8 cellular contexts compared by ENCODE assay signal in the genomic region with DNA sequence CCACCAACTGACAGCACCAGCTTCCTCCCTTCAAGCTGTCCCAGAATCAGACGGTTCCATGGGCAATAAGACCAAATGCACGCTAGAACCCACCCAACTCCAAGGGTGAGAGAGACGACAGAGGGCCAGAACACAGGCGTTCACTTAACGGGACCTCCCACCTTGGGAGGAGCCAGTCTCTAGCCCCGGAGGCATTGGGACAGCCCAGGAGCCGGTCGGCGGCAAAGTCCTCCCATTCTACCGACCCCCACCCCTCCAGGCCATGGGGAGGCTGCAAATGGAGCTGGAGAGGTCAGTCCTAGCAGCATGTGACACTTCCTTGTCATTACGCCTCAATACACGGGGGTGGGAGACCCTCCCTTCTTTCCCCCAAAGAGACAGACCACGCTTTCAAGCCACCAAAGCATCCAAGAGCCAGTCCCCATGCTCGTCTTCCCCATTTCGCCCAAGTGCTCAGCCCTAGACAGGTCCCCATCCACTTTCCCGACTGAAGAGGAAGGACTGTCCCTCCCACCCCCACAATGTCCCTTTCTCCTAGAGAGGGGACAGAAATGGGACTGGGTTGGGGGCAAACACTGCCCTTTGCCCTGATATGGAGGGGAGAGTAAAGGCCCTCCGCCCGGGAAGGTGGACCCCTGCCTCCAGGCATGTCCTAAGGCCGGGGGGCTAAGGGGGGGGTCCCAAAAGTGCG. TPM values are rescaled to one million over a fixed set of nuclear protein-coding genes. Genes with fewer than 3 reads are reported as not detected.
DNase-seq lines count a peak whose midpoint lies in the region; ATAC-seq and TF ChIP-seq lines count a peak whose summit lies in the region.

No MANE protein-coding gene starts in this region.

- TF ChIP-seq CTCF in GM06990 (IDR thresholded peaks at IDR 0.05; ENCODE audit: insufficient read depth, low read length, poor library complexity, severe bottlenecking): no peak
- no peak for TF ChIP-seq CTCF in MM.1S (IDR thresholded peaks at IDR 0.05; ENCODE audit: low read length)
- no peak for TF ChIP-seq CTCF in right atrium auricular region (IDR thresholded peaks at IDR 0.05)

- H3K4me3 ChIP-seq in GM06990 (replicated peaks; ENCODE audit: low read depth, low read length) (peak overlapping the region; percentile 83), MM.1S (ENCODE audit: low read length) (peak overlapping the region; percentile 94), right atrium auricular region (peak overlapping the region; percentile 76 to 82)

- H3K27ac Mint-ChIP-seq in activated naive CD4-positive, alpha-beta T cell treated with anti-CD3 and anti-CD28 coated beads, Interleukin-2, amount 50 U/mL, for 24 hours: peak overlapping the region; percentile 89

- no peaks in the 10 kb centered on the region for H3F3A ChIP-seq in MM.1S (ENCODE audit: insufficient read depth, low read length)

- H3K4me1 ChIP-seq in MM.1S (ENCODE audit: low read length): peaks cover 10% of the 10 kb centered on the region
- H3K4me1 ChIP-seq in right atrium auricular region: peaks cover 0 to 45% of the 10 kb centered on the region in 2 donors

- H3K27me3 ChIP-seq in GM06990 (replicated peaks; ENCODE audit: control insufficient read depth, insufficient read depth, low read length): no peaks in the 10 kb centered on the region
- H3K27me3 ChIP-seq in MM.1S (replicated peaks; ENCODE audit: insufficient read depth, low read length): no peaks in the 10 kb centered on the region
- H3K27me3 ChIP-seq in right atrium auricular region: no peaks in the 10 kb centered on the region

- H3K79me2 ChIP-seq in MM.1S (ENCODE audit: low read length): peaks cover 55% of the 10 kb centered on the region

- no peak for ATAC-seq in HG02852 (IDR thresholded peaks at IDR 0.05; ENCODE audit: unreplicated experiment)

- H3K4me3 Mint-ChIP-seq in activated naive CD4-positive, alpha-beta T cell treated with anti-CD3 and anti-CD28 coated beads, Interleukin-2, amount 50 U/mL, for 24 hours: peak overlapping the region; percentile 95

- H3K27me3 Mint-ChIP-seq in activated naive CD4-positive, alpha-beta T cell treated with anti-CD3 and anti-CD28 coated beads, Interleukin-2, amount 50 U/mL, for 24 hours: no peaks in the 10 kb centered on the region

- peaks cover 2% of the 10 kb centered on the region for H3K36me3 Mint-ChIP-seq in activated naive CD4-positive, alpha-beta T cell treated with anti-CD3 and anti-CD28 coated beads, Interleukin-2, amount 50 U/mL, for 24 hours

- H3K9me2 ChIP-seq in MM.1S (replicated peaks; ENCODE audit: insufficient read depth, low read length): no peaks in the 10 kb centered on the region

- H3K9ac ChIP-seq in MM.1S (ENCODE audit: low read length): peak overlapping the region; percentile 89

- peak overlapping the region; percentile 89 for H3K4me2 ChIP-seq in MM.1S (ENCODE audit: low read depth, low read length)

- DNase-seq in GM06990 (ENCODE audit: extremely low read depth, insufficient read length): no peak
- DNase-seq in MM.1S: peak; percentile 55
- DNase-seq in right atrium auricular region (ENCODE audit: low spot score): peak; percentile 61
- DNase-seq in renal cortical epithelial cell (ENCODE audit: low read depth): peak; percentile 26
- no peak for DNase-seq in SK-N-DZ (ENCODE audit: low spot score)
- no peak for DNase-seq in globus pallidus (ENCODE audit: low spot score)

- H3K36me3 ChIP-seq in GM06990 (ENCODE audit: control insufficient read depth, insufficient read depth, low read length) (peaks cover 23% of the 10 kb centered on the region), MM.1S (replicated peaks; ENCODE audit: insufficient read depth, low read length) (peaks cover 25% of the 10 kb centered on the region), right atrium auricular region (peaks cover 24% of the 10 kb centered on the region)

- no peaks in the 10 kb centered on the region for H3K9me3 ChIP-seq in MM.1S (replicated peaks; ENCODE audit: insufficient read depth, low read length)
- no peaks in the 10 kb centered on the region for H3K9me3 ChIP-seq in right atrium auricular region

- H3K4me1 Mint-ChIP-seq in activated naive CD4-positive, alpha-beta T cell treated with anti-CD3 and anti-CD28 coated beads, Interleukin-2, amount 50 U/mL, for 24 hours: peaks cover 35% of the 10 kb centered on the region

- peaks cover 42% of the 10 kb centered on the region for H4K20me1 ChIP-seq in MM.1S (ENCODE audit: insufficient read depth, low read length)

- no peaks in the 10 kb centered on the region for H3K9me3 Mint-ChIP-seq in activated naive CD4-positive, alpha-beta T cell treated with anti-CD3 and anti-CD28 coated beads, Interleukin-2, amount 50 U/mL, for 24 hours

- H3K27ac ChIP-seq in MM.1S (ENCODE audit: low read length) (no peak overlapping the region; the same call in 1 of the 2 replicates), right atrium auricular region (peak overlapping the region; percentile 46 to 75)

- no peak overlapping the region for H2AFZ ChIP-seq in MM.1S (ENCODE audit: low read length)

RNA-seq across cellular contexts. Expression of gene KHSRP, which starts 1.0 kb away (rescaled TPM):
- total RNA-seq in right atrium auricular region (10 to 100 TPM; 55.3 to 95.7 TPM), renal cortical epithelial cell (69.5 and 175 TPM in 2 replicates)
- polyA plus RNA-seq in SK-N-DZ (2014; cell fraction: cytosol; rRNA removed): 147 and 149 TPM in 2 replicates
- polyA plus RNA-seq in SK-N-DZ (2014; cell fraction: nucleus; rRNA removed): 123 and 179 TPM in 2 replicates

RNA-seq across cellular contexts. Expression of gene SLC25A41, which starts 9.9 kb away (rescaled TPM):
- total RNA-seq in right atrium auricular region (not detected), renal cortical epithelial cell (0.10 TPM in 1 of 2 replicates, not detected in the other)
- 0.54 and 1.9 TPM in 2 replicates for polyA plus RNA-seq in SK-N-DZ (2014; cell fraction: cytosol; rRNA removed)
- polyA plus RNA-seq in SK-N-DZ (2014; cell fraction: nucleus; rRNA removed): 0.85 TPM in 1 of 2 replicates, not detected in the other

RNA-seq across cellular contexts. Expression of gene GTF2F1, which starts 30.7 kb away (rescaled TPM):
- total RNA-seq in right atrium auricular region (10 to 100 TPM; 23.7 to 33.0 TPM), renal cortical epithelial cell (31.4 and 74.6 TPM in 2 replicates)
- polyA plus RNA-seq in SK-N-DZ (2014; cell fraction: cytosol; rRNA removed): 37.3 and 50.5 TPM in 2 replicates
- 22.3 and 36.5 TPM in 2 replicates for polyA plus RNA-seq in SK-N-DZ (2014; cell fraction: nucleus; rRNA removed)

RNA-seq across cellular contexts. Expression of gene SLC25A23, which starts 35.9 kb away (rescaled TPM):
- total RNA-seq in right atrium auricular region: 100 to 1,000 TPM in 1 of 2 donors, 10 to 100 TPM in 1; 88.7 to 103 TPM
- total RNA-seq in renal cortical epithelial cell: 53.0 and 161 TPM in 2 replicates
- polyA plus RNA-seq in SK-N-DZ (2014; cell fraction: cytosol; rRNA removed): 52.5 and 72.5 TPM in 2 replicates
- 27.0 and 37.3 TPM in 2 replicates for polyA plus RNA-seq in SK-N-DZ (2014; cell fraction: nucleus; rRNA removed)

RNA-seq across cellular contexts. Expression of gene CRB3, which starts 40.4 kb away (rescaled TPM):
- total RNA-seq in right atrium auricular region (1 to 10 TPM in 1 of 2 donors, under 1 TPM in 1; 0.33 to 2.5 TPM), renal cortical epithelial cell (57.4 and 121 TPM in 2 replicates)
- not detected in 2 replicates for polyA plus RNA-seq in SK-N-DZ (2014; cell fraction: cytosol; rRNA removed)
- polyA plus RNA-seq in SK-N-DZ (2014; cell fraction: nucleus; rRNA removed): not detected in 2 replicates

Comparison
In these comparisons a context has a peak if more than half of its experiments do, and no peak if none do; other contexts are left out.
1. DNase-seq: peak in MM.1S (single experiment), right atrium auricular region (single experiment) and renal cortical epithelial cell (single experiment); none in GM06990 (single experiment), SK-N-DZ (single experiment) and globus pallidus (single experiment).
2. Peak in every context shown above with its lines, with median percentiles within 50 percentile points of each other: H3K4me3 ChIP-seq.